In genomic region chr6:146460941-146461340, GRCh38 we compare ENCODE assay signal across 3 cellular contexts.
"Had no signal": no experiment of that assay in that cellular context is flagged by ENCODE, and none has a peak within 500 bp of the region (broad histone marks: within the 10 kb centered on the region; RNA-seq: fewer than 3 reads in every experiment).

No MANE protein-coding gene starts in this region.

- DNase-seq: GDM1, GF-D8 had no signal

- H3K4me3 ChIP-seq: GM12878 had no signal
